In genomic region chr17:32269377-32269776, GRCh38 we compare ENCODE assay signal across 18 cellular contexts. TPM values are rescaled to one million over a fixed set of nuclear protein-coding genes. Genes with fewer than 3 reads are reported as not detected.
DNase-seq lines count a peak whose midpoint lies in the region; ATAC-seq and TF ChIP-seq lines count a peak whose summit lies in the region.
"Had no signal": no experiment of that assay in that cellular context is flagged by ENCODE, and none has a peak within 500 bp of the region (broad histone marks: within the 10 kb centered on the region; RNA-seq: fewer than 3 reads in every experiment).

No MANE protein-coding gene starts in this region.

- H3K4me3 Mint-ChIP-seq in activated naive CD4-positive, alpha-beta T cell treated with anti-CD3 and anti-CD28 coated beads, Interleukin-2, amount 10 ng/mL, durations not matched to agents 7 days and 5 days, result no peak overlapping the region
- H3K4me3 Mint-ChIP-seq: activated CD4-positive, alpha-beta T cell treated with anti-CD3 and anti-CD28 coated beads, Interleukin-2, amount 10 ng/mL, durations not matched to agents 24 days and 14 days; T-helper 1 cell treated with Interleukin-12 subunit alpha and Interleukin-12 subunit beta and Interleukin-4 antibody, amounts not matched to agents 30 μg/mL and 1 μg/mL, for 36 hours had no signal

- intact Hi-C loops in heart left ventricle (cut with DNase I), result loop anchor here in 1 of 10 donors (10.0 kb wide), 1 partner anchor 65 kb away; no protein-coding TSS in a partner anchor

- no peak overlapping the region for H3K4me3 ChIP-seq in H7 (ENCODE audit: insufficient read depth, low read depth, low read length)
- H3K4me3 ChIP-seq in heart left ventricle, result no peak overlapping the region
- H3K4me3 ChIP-seq: thoracic aorta had no signal

- WGBS in heart left ventricle, 4 donors, result 57 to 73% (median 59%) methylated on average over 11 of the region's 11 CpGs

- H3K4me1 ChIP-seq in heart left ventricle, result peaks cover 0 to 32% (median 16%) of the 10 kb centered on the region in 12 donors

- TF ChIP-seq POLR2A in heart left ventricle (IDR thresholded peaks at IDR 0.05), result no peak

- ATAC-seq in heart left ventricle, result peak; percentile 80 to 89 (median 82)
- ATAC-seq: HCT116, sciatic nerve had no signal

- peaks cover 88% of the 10 kb centered on the region for H3K27me3 Mint-ChIP-seq in activated naive CD4-positive, alpha-beta T cell treated with anti-CD3 and anti-CD28 coated beads, Interleukin-2, amount 10 ng/mL, durations not matched to agents 7 days and 5 days

- peaks cover 17% of the 10 kb centered on the region for H3K4me1 Mint-ChIP-seq in activated naive CD4-positive, alpha-beta T cell treated with anti-CD3 and anti-CD28 coated beads, Interleukin-2, amount 10 ng/mL, durations not matched to agents 7 days and 5 days

- no peaks in the 10 kb centered on the region for H3K9me3 ChIP-seq in heart left ventricle
- H3K9me3 ChIP-seq: thoracic aorta had no signal

- peak overlapping the region in 1 of 12 donors; percentile 25 for H3K27ac ChIP-seq in heart left ventricle
- H3K27ac ChIP-seq: brain microvascular endothelial cell, thoracic aorta had no signal

- no peak for TF ChIP-seq CTCF in heart left ventricle (IDR thresholded peaks at IDR 0.05)

- H3K36me3 ChIP-seq in H7 (replicated peaks; ENCODE audit: control insufficient read depth, insufficient read depth, low read length) (no peaks in the 10 kb centered on the region), heart left ventricle (no peaks in the 10 kb centered on the region)
- H3K36me3 ChIP-seq: brain microvascular endothelial cell, thoracic aorta had no signal

- no peaks in the 10 kb centered on the region for H3K9me3 Mint-ChIP-seq in activated naive CD4-positive, alpha-beta T cell treated with anti-CD3 and anti-CD28 coated beads, Interleukin-2, amount 10 ng/mL, durations not matched to agents 7 days and 5 days
- H3K9me3 Mint-ChIP-seq: activated CD4-positive, alpha-beta T cell treated with anti-CD3 and anti-CD28 coated beads, Interleukin-2, amount 10 ng/mL, durations not matched to agents 24 days and 14 days; T-helper 1 cell treated with Interleukin-12 subunit alpha and Interleukin-12 subunit beta and Interleukin-4 antibody, amounts not matched to agents 30 μg/mL and 1 μg/mL, for 36 hours had no signal

- no peaks in the 10 kb centered on the region for H3K36me3 Mint-ChIP-seq in activated naive CD4-positive, alpha-beta T cell treated with anti-CD3 and anti-CD28 coated beads, Interleukin-2, amount 10 ng/mL, durations not matched to agents 7 days and 5 days

- CTCF ChIA-PET in activated naive CD4-positive, alpha-beta T cell treated with anti-CD3 and anti-CD28 coated beads, Interleukin-2, amount 10 ng/mL, durations not matched to agents 7 days and 5 days (lab: Charles Lee), result no interaction called here

- peak; percentile 27 for DNase-seq in H7
- peak; percentile 87 for DNase-seq in RPMI7951 (ENCODE audit: low read depth)
- DNase-seq in heart left ventricle, result peak in 2 of 5 donors; percentile 54 to 77
- peak; percentile 42 for DNase-seq in occipital lobe (lab: John Stamatoyannopoulos, UW)
- DNase-seq in activated naive CD4-positive, alpha-beta T cell treated with anti-CD3 and anti-CD28 coated beads, Interleukin-2, amount 10 ng/mL, durations not matched to agents 7 days and 5 days, result no peak
- DNase-seq in activated CD8-positive, alpha-beta memory T cell treated with anti-CD3 and anti-CD28 coated beads, Interleukin-2, amount 50 U/mL, for 48 hours, result no peak
- no peak for DNase-seq in activated CD8-positive, alpha-beta memory T cell treated with anti-CD3 and anti-CD28 coated beads, Interleukin-2, amount 50 U/mL, for 4 hours
- DNase-seq: activated CD4-positive, alpha-beta T cell treated with anti-CD3 and anti-CD28 coated beads, Interleukin-2, amount 10 ng/mL, durations not matched to agents 24 days and 14 days; brain microvascular endothelial cell; cortex of kidney; DND-41; Kasumi-1; NCI-H1105 treated with DMSO at 0.1 percent for 48 hours; NCI-H526 treated with DMSO at 0.1 percent for 48 hours had no signal

- no peak overlapping the region for H3K27ac Mint-ChIP-seq in activated naive CD4-positive, alpha-beta T cell treated with anti-CD3 and anti-CD28 coated beads, Interleukin-2, amount 10 ng/mL, durations not matched to agents 7 days and 5 days
- H3K27ac Mint-ChIP-seq: activated CD4-positive, alpha-beta T cell treated with anti-CD3 and anti-CD28 coated beads, Interleukin-2, amount 10 ng/mL, durations not matched to agents 24 days and 14 days; T-helper 1 cell treated with Interleukin-12 subunit alpha and Interleukin-12 subunit beta and Interleukin-4 antibody, amounts not matched to agents 30 μg/mL and 1 μg/mL, for 36 hours had no signal

- H3K27me3 ChIP-seq in H7 (ENCODE audit: control insufficient read depth, insufficient read depth, low read length), result peaks cover 44% of the 10 kb centered on the region
- peaks cover 0 to 56% (median 23%) of the 10 kb centered on the region in 9 donors for H3K27me3 ChIP-seq in heart left ventricle

RNA-seq across cellular contexts. Expression of gene RHBDL3, which starts 3.7 kb away (rescaled TPM):
- total RNA-seq in H7 (2014; rRNA removed; shearing (Covaris generic)), result 5.8 and 8.5 TPM in 2 replicates
- total RNA-seq in RPMI7951 (2014; rRNA removed; shearing (Covaris generic)), result 0.24 and 0.29 TPM in 2 replicates
- 1 to 10 TPM in 3 of 9 donors, under 1 TPM in 6; 0.05 to 3.8 (median 0.36) TPM for total RNA-seq in heart left ventricle
- polyA plus RNA-seq in heart left ventricle, result 1 to 10 TPM in 1 of 2 donors, under 1 TPM in 1; 0.25 to 4.8 TPM
- 1.6 TPM for total RNA-seq in occipital lobe

Comparison
In these comparisons a context has a peak if more than half of its experiments do, and no peak if none do; other contexts are left out.
1. DNase-seq: peak in H7 (single experiment), RPMI7951 (single experiment) and occipital lobe (single experiment); none in activated naive CD4-positive, alpha-beta T cell treated with anti-CD3 and anti-CD28 coated beads, Interleukin-2, amount 10 ng/mL, durations not matched to agents 7 days and 5 days (single experiment), activated CD8-positive, alpha-beta memory T cell treated with anti-CD3 and anti-CD28 coated beads, Interleukin-2, amount 50 U/mL, for 48 hours (single experiment) and activated CD8-positive, alpha-beta memory T cell treated with anti-CD3 and anti-CD28 coated beads, Interleukin-2, amount 50 U/mL, for 4 hours (single experiment).